Comparison of ENCODE assay signal across 1 cellular context in the genomic region with DNA sequence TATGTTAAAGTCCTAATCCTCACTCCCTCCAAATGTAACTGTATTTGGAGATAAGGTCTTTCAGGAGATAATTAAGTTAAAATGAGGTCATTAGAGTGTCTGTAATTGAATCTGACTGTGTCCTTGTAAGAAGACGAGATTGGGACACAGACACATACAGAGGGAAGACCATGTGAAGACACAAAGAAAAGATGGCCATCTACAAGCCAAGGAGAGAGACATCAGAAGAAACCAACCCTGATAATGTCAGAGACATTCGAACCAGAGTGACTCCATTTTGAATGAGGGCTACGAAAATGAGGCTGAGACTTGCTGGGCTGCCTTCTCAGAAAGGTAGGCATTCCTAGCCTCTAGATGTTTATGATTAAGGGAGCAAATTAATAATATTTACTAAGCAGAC.
TF ChIP-seq lines count a peak whose summit lies in the region.

No MANE protein-coding gene starts in this region.

TF ChIP-seq in SK-N-SH treated with all-trans-retinoic acid at 6 μM for 48 hours, 23 proteins besides CTCF, POLR2A, EP300 and RAD21 (continued from another document):
- TF ChIP-seq, protein P1, sequence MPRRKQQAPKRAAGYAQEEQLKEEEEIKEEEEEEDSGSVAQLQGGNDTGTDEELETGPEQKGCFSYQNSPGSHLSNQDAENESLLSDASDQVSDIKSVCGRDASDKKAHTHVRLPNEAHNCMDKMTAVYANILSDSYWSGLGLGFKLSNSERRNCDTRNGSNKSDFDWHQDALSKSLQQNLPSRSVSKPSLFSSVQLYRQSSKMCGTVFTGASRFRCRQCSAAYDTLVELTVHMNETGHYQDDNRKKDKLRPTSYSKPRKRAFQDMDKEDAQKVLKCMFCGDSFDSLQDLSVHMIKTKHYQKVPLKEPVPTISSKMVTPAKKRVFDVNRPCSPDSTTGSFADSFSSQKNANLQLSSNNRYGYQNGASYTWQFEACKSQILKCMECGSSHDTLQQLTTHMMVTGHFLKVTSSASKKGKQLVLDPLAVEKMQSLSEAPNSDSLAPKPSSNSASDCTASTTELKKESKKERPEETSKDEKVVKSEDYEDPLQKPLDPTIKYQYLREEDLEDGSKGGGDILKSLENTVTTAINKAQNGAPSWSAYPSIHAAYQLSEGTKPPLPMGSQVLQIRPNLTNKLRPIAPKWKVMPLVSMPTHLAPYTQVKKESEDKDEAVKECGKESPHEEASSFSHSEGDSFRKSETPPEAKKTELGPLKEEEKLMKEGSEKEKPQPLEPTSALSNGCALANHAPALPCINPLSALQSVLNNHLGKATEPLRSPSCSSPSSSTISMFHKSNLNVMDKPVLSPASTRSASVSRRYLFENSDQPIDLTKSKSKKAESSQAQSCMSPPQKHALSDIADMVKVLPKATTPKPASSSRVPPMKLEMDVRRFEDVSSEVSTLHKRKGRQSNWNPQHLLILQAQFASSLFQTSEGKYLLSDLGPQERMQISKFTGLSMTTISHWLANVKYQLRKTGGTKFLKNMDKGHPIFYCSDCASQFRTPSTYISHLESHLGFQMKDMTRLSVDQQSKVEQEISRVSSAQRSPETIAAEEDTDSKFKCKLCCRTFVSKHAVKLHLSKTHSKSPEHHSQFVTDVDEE (CRISPR knock-in tag; IDR thresholded peaks at IDR 0.05): peak; percentile 76
- TF ChIP-seq GLIS3 (CRISPR knock-in tag; IDR thresholded peaks at IDR 0.05) (no peak), BACH2 (CRISPR knock-in tag; IDR thresholded peaks at IDR 0.05; ENCODE audit: borderline replicate concordance) (peak; percentile 87; the same call in 1 of the 2 replicates), RARB (CRISPR knock-in tag; IDR thresholded peaks at IDR 0.05) (peak; percentile 95), ZFP30 (CRISPR knock-in tag; IDR thresholded peaks at IDR 0.05) (peak; percentile 65), ISL1 (CRISPR knock-in tag; IDR thresholded peaks at IDR 0.05) (peak; percentile 86)
- TF ChIP-seq, protein P2, sequence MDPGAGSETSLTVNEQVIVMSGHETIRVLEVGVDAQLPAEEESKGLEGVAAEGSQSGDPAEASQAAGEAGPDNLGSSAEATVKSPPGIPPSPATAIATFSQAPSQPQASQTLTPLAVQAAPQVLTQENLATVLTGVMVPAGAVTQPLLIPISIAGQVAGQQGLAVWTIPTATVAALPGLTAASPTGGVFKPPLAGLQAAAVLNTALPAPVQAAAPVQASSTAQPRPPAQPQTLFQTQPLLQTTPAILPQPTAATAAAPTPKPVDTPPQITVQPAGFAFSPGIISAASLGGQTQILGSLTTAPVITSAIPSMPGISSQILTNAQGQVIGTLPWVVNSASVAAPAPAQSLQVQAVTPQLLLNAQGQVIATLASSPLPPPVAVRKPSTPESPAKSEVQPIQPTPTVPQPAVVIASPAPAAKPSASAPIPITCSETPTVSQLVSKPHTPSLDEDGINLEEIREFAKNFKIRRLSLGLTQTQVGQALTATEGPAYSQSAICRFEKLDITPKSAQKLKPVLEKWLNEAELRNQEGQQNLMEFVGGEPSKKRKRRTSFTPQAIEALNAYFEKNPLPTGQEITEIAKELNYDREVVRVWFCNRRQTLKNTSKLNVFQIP (CRISPR knock-in tag; IDR thresholded peaks at IDR 0.05; ENCODE audit: borderline replicate concordance, low read depth): peak; percentile 95; the same call in 1 of the 2 replicates
- TF ChIP-seq, protein P3, sequence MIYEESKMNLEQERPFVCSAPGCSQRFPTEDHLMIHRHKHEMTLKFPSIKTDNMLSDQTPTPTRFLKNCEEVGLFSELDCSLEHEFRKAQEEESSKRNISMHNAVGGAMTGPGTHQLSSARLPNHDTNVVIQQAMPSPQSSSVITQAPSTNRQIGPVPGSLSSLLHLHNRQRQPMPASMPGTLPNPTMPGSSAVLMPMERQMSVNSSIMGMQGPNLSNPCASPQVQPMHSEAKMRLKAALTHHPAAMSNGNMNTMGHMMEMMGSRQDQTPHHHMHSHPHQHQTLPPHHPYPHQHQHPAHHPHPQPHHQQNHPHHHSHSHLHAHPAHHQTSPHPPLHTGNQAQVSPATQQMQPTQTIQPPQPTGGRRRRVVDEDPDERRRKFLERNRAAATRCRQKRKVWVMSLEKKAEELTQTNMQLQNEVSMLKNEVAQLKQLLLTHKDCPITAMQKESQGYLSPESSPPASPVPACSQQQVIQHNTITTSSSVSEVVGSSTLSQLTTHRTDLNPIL (CRISPR knock-in tag; IDR thresholded peaks at IDR 0.05; ENCODE audit: low read depth): peak; percentile 58
